8 cellular contexts compared by ENCODE assay signal in the genomic region with DNA sequence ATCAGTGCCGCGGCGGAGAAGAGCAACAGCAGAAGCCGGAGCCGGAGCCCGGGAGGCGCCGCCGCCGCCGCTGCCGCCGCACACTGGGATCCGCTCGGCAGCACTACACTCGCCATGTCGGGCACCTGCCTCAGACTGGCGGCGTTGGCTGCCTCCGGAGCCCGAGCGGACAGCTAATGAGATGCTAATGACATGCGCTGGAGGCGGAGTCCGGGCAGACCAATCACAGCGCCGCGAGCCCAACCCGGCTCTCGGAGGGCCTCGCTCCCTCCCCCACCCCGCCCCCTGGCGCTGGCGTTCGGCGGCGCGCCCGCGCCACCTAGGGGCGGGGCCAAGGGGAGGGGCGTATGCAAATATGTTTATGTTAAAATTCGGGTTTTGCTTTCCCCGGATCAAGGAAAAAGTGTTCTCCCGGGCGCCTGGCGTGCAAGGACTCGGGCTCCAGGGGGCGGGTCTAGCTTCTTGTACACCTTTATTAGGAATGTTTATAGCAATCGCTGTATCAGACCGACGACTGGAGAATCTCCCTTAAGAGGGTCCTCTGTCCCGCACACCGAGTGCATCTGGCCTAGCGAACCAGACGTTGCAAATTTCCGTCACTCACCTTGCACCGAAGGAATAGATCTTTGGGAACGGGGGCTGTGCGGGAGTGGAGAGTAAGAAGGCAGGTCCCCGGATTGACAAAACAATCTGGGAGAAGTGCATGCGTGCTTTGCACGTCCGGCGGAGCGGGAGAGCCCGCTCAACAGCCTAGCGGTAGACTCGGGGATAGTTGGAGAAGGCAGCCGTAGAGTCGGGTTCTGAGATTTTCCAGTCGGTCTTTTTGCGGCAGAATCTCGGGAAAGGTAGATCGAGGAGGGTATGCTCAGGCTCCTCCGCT. TPM values are rescaled to one million over a fixed set of nuclear protein-coding genes. Genes with fewer than 3 reads are reported as not detected.
A peak's percentile ranks its signal among the peaks of the same experiment; 100 is the strongest.
DNase-seq lines count a peak whose midpoint lies in the region; ATAC-seq and TF ChIP-seq lines count a peak whose summit lies in the region.

TSS of gene CADM1 (minus strand) at position 137 of the 880 bp plus-strand sequence.

- H3K9me3 Mint-ChIP-seq in effector memory CD8-positive, alpha-beta T cell, result no peaks in the 10 kb centered on the region

- H3K27me3 Mint-ChIP-seq in effector memory CD8-positive, alpha-beta T cell, result peaks cover 10 to 15% of the 10 kb centered on the region in 2 donors

- H3K36me3 Mint-ChIP-seq in effector memory CD8-positive, alpha-beta T cell (ENCODE audit: insufficient read depth), result peaks cover 4% of the 10 kb centered on the region

- H3K27ac ChIP-seq in lung (ENCODE audit: low read depth in 1 of 2, low read length in 1 of 2), result peak within 1 kb of the TSS; percentile 74 to 87

- peak; percentile 74 for TF ChIP-seq CTCF in GM12864 (IDR thresholded peaks at IDR 0.05; ENCODE audit: low read depth, low read length, missing control alignments)
- peak; percentile 31 for TF ChIP-seq CTCF in lung (IDR thresholded peaks at IDR 0.05; ENCODE audit: control extremely low read depth, extremely low read depth)

- peaks cover 10 to 13% of the 10 kb centered on the region in 2 donors for H3K4me1 Mint-ChIP-seq in effector memory CD8-positive, alpha-beta T cell (ENCODE audit: low read depth in 2 of 2)

- H3K9me3 ChIP-seq in lung (ENCODE audit: control insufficient read depth in 2 of 2, insufficient read depth in 1 of 2, low read length in 1 of 2), result peaks cover 0 to 2% of the 10 kb centered on the region in 2 donors

- H3K4me3 Mint-ChIP-seq in effector memory CD8-positive, alpha-beta T cell, result no peak within 1 kb of the TSS

- H3K36me3 ChIP-seq in lung (ENCODE audit: control insufficient read depth in 2 of 2, insufficient read depth in 2 of 2, low read length in 2 of 2), result no peaks in the 10 kb centered on the region

- WGBS in lung, 2 donors, result 1% methylated on average over 66 to 76 of the region's 76 CpGs

- H3K27ac Mint-ChIP-seq in effector memory CD8-positive, alpha-beta T cell, result peak within 1 kb of the TSS; percentile 71 to 76

- peaks cover 4 to 8% of the 10 kb centered on the region in 2 donors for H3K4me1 ChIP-seq in lung (ENCODE audit: control insufficient read depth in 2 of 2, insufficient read depth in 2 of 2, low read length in 2 of 2)

- ATAC-seq in HG03097 (IDR thresholded peaks at IDR 0.05; ENCODE audit: low FRiP score, unreplicated experiment), result peak; percentile 64
- peak; percentile 90 for ATAC-seq in effector memory CD8-positive, alpha-beta T cell (replicated peaks)
- ATAC-seq in lung (ENCODE audit: insufficient read depth, low FRiP score), result peak; percentile 88
- no peak for ATAC-seq in GM21737 (IDR thresholded peaks at IDR 0.05; ENCODE audit: unreplicated experiment)

- peak within 1 kb of the TSS; percentile 65 for H3K4me3 ChIP-seq in GM12864 (ENCODE audit: low read depth, low read length)
- peak within 1 kb of the TSS; percentile 83 for H3K4me3 ChIP-seq in lung

- DNase-seq in GM12864 (ENCODE audit: low read depth) (peak; percentile 85), NCI-H510A treated with DMSO at 0.1 percent for 48 hours (lab: John Stamatoyannopoulos, UW) (peak; percentile 99), lung (ENCODE audit: low spot score) (peak; percentile 95)
- peak; percentile 32 to 68 for DNase-seq in activated CD8-positive, alpha-beta memory T cell treated with anti-CD3 and anti-CD28 coated beads for 4 hours (ENCODE audit: low read depth in 2 of 2)
- peak; percentile 79 to 81 (median 81) for DNase-seq in effector memory CD8-positive, alpha-beta T cell
- peak; percentile 63 to 70 for DNase-seq in stimulated activated CD4-positive, alpha-beta T cell treated with anti-CD3 and anti-CD28 coated beads, Interleukin-4, amount 100 ng/mL, for 48 hours (ENCODE audit: low read depth in 2 of 2)

- H3K27me3 ChIP-seq in lung (ENCODE audit: control insufficient read depth, insufficient read depth), result no peaks in the 10 kb centered on the region

RNA-seq across cellular contexts. Expression of gene CADM1, which starts in this region (rescaled TPM):
- total RNA-seq in lung, result 100 to 1,000 TPM in 1 of 2 donors, 10 to 100 TPM in 1; 91.3 to 243 TPM
- polyA plus RNA-seq in lung, result 10 to 100 TPM; 31.7 to 64.6 TPM
